In genomic region chr20:50509923-50510705, GRCh38 we compare ENCODE assay signal across 1 cellular context.
TF ChIP-seq lines count a peak whose summit lies in the region.

Gene PTPN1 (plus strand): TSS chr20:50510383. CDS start chr20:50510528, 145 bp downstream.

TF ChIP-seq in HepG2, 621 proteins besides CTCF, POLR2A, EP300 and RAD21 (continued from another document):
- TF ChIP-seq KIAA2018 (CRISPR knock-in tag; IDR thresholded peaks at IDR 0.05; ENCODE audit: borderline replicate concordance), result peak; percentile 89; the same call in 1 of the 2 replicates
- no peak; the same call in 1 of the 2 replicates for TF ChIP-seq CAMTA2 (CRISPR knock-in tag; IDR thresholded peaks at IDR 0.05; ENCODE audit: borderline replicate concordance)
- 0 out of 2 replicates have a peak, but pooled peaks have one; percentile 84 for TF ChIP-seq ZFP36L2 (CRISPR knock-in tag; IDR thresholded peaks at IDR 0.05)
- peak; percentile 65 for TF ChIP-seq ATF3 (CRISPR knock-in tag; IDR thresholded peaks at IDR 0.05)
- TF ChIP-seq ASH2L (IDR thresholded peaks at IDR 0.05; ENCODE audit: insufficient read length, low read depth, low read length), result peak; percentile 97
- TF ChIP-seq KAT8 (CRISPR knock-in tag; IDR thresholded peaks at IDR 0.05), result peak; percentile 95
- TF ChIP-seq IRF1 (CRISPR knock-in tag; IDR thresholded peaks at IDR 0.05; ENCODE audit: low read depth), result no peak
- 0 out of 2 replicates have a peak, but pooled peaks have one; percentile 54 for TF ChIP-seq ZNF549 (CRISPR knock-in tag; IDR thresholded peaks at IDR 0.05)
- TF ChIP-seq ZSCAN9 (CRISPR knock-in tag; IDR thresholded peaks at IDR 0.05; ENCODE audit: borderline replicate concordance), result peak; percentile 34; the same call in 1 of the 2 replicates
- TF ChIP-seq KLF13 (CRISPR knock-in tag; IDR thresholded peaks at IDR 0.05), result no peak
- peak; percentile 79; the same call in 1 of the 2 replicates for TF ChIP-seq ZNF557 (CRISPR knock-in tag; IDR thresholded peaks at IDR 0.05)
- TF ChIP-seq ZBTB2 (CRISPR knock-in tag; IDR thresholded peaks at IDR 0.05; ENCODE audit: low read depth), result peak; percentile 59; the same call in 1 of the 2 replicates
- no peak for TF ChIP-seq ZNF597 (CRISPR knock-in tag; IDR thresholded peaks at IDR 0.05)
- peak; percentile 53 for TF ChIP-seq FOSL2 (CRISPR knock-in tag; IDR thresholded peaks at IDR 0.05)
- peak; percentile 98 for TF ChIP-seq SPEN (CRISPR knock-in tag; IDR thresholded peaks at IDR 0.05; ENCODE audit: low read depth)
- peak; percentile 29; the same call in 1 of the 2 replicates for TF ChIP-seq ZNF136 (CRISPR knock-in tag; IDR thresholded peaks at IDR 0.05; ENCODE audit: low read depth)
- TF ChIP-seq ZNF629 (CRISPR knock-in tag; conservative IDR thresholded peaks at IDR 0.05), result peak; percentile 99
- peak; percentile 78; the same call in 1 of the 2 replicates for TF ChIP-seq ZNF891 (CRISPR knock-in tag; IDR thresholded peaks at IDR 0.05)
- TF ChIP-seq E2F2 (CRISPR knock-in tag; IDR thresholded peaks at IDR 0.05; ENCODE audit: borderline replicate concordance), result peak; percentile 79; the same call in 1 of the 2 replicates
- no peak for TF ChIP-seq ATF7 (IDR thresholded peaks at IDR 0.05)
- TF ChIP-seq ATF7 (CRISPR knock-in tag; IDR thresholded peaks at IDR 0.05), result no peak
- TF ChIP-seq ZFP36L1 (CRISPR knock-in tag; IDR thresholded peaks at IDR 0.05), result peak; percentile 86
- TF ChIP-seq MEIS2 (CRISPR knock-in tag; IDR thresholded peaks at IDR 0.05), result peak; percentile 90
- TF ChIP-seq EED (CRISPR knock-in tag; IDR thresholded peaks at IDR 0.05), result peak; percentile 99
- TF ChIP-seq ARNT (IDR thresholded peaks at IDR 0.05), result no peak
- TF ChIP-seq FOXA3 (CRISPR knock-in tag; IDR thresholded peaks at IDR 0.05), result peak; percentile 54
- TF ChIP-seq MTF2 (CRISPR knock-in tag; IDR thresholded peaks at IDR 0.05; ENCODE audit: borderline replicate concordance), result peak; percentile 93
- TF ChIP-seq FOXO1 (CRISPR knock-in tag; IDR thresholded peaks at IDR 0.05), result peak; percentile 83
- no peak for TF ChIP-seq NFIB (CRISPR knock-in tag; IDR thresholded peaks at IDR 0.05; ENCODE audit: borderline replicate concordance)
- TF ChIP-seq ZNF7 (CRISPR knock-in tag; IDR thresholded peaks at IDR 0.05), result no peak
- 0 out of 2 replicates have a peak, but pooled peaks have one; percentile 52 for TF ChIP-seq ADNP (CRISPR knock-in tag; IDR thresholded peaks at IDR 0.05)
- TF ChIP-seq AGO2 (optimal IDR thresholded peaks at IDR 0.05; ENCODE audit: low read depth, low read length), result peak; percentile 83
- no peak; the same call in 1 of the 2 replicates for TF ChIP-seq ZNF234 (CRISPR knock-in tag; conservative IDR thresholded peaks at IDR 0.05)
- peak; percentile 83; the same call in 1 of the 2 replicates for TF ChIP-seq KDM1A (CRISPR knock-in tag; IDR thresholded peaks at IDR 0.05)
- TF ChIP-seq U2AF2 (IDR thresholded peaks at IDR 0.05; ENCODE audit: low read depth, low read length), result peak; percentile 97
- TF ChIP-seq WIZ (CRISPR knock-in tag; IDR thresholded peaks at IDR 0.05), result peak; percentile 66; the same call in 1 of the 2 replicates
- TF ChIP-seq ETV6 (CRISPR knock-in tag; conservative IDR thresholded peaks at IDR 0.05), result peak; percentile 94
- no peak; the same call in 1 of the 2 replicates for TF ChIP-seq ARID2 (CRISPR knock-in tag; IDR thresholded peaks at IDR 0.05; ENCODE audit: borderline replicate concordance)
- peak; percentile 99 for TF ChIP-seq KMT2A (CRISPR knock-in tag; IDR thresholded peaks at IDR 0.05)
- no peak for TF ChIP-seq ZSCAN30 (CRISPR knock-in tag; IDR thresholded peaks at IDR 0.05)
- TF ChIP-seq RARG (CRISPR knock-in tag; IDR thresholded peaks at IDR 0.05; ENCODE audit: low read depth), result no peak; the same call in 1 of the 2 replicates
- TF ChIP-seq U2AF1 (optimal IDR thresholded peaks at IDR 0.05; ENCODE audit: low read depth, low read length), result peak; percentile 28
- TF ChIP-seq YEATS2 (CRISPR knock-in tag; IDR thresholded peaks at IDR 0.05; ENCODE audit: borderline replicate concordance), result peak; percentile 97
- no peak; the same call in 1 of the 2 replicates for TF ChIP-seq ARID3A (IDR thresholded peaks at IDR 0.05; ENCODE audit: low read depth, low read length)
- TF ChIP-seq ZBTB4 (CRISPR knock-in tag; IDR thresholded peaks at IDR 0.05; ENCODE audit: borderline replicate concordance), result peak; percentile 83
- no peak; the same call in 1 of the 2 replicates for TF ChIP-seq SRY (CRISPR knock-in tag; IDR thresholded peaks at IDR 0.05)
- peak; percentile 77; the same call in 1 of the 2 replicates for TF ChIP-seq ZNF691 (CRISPR knock-in tag; IDR thresholded peaks at IDR 0.05; ENCODE audit: borderline replicate concordance, low read depth)
- peak; percentile 86 for TF ChIP-seq HOXA9 (CRISPR knock-in tag; IDR thresholded peaks at IDR 0.05; ENCODE audit: borderline replicate concordance)
